Comparison of ENCODE assay signal across 8 cellular contexts in genomic region chr3:177300039-177300833, GRCh38.
DNase-seq lines count a peak whose midpoint lies in the region; ATAC-seq and TF ChIP-seq lines count a peak whose summit lies in the region.

No MANE protein-coding gene starts in this region.

- 52 to 56% methylated on average over 12 of the region's 12 CpGs for WGBS in heart right ventricle, 2 donors
- 44 to 56% (median 46%) methylated on average over 12 of the region's 12 CpGs for WGBS in ovary, 3 donors

- H3K27me3 ChIP-seq in heart right ventricle (no peaks in the 10 kb centered on the region), upper lobe of right lung (no peaks in the 10 kb centered on the region), ovary (no peaks in the 10 kb centered on the region), PC-9 (ENCODE audit: insufficient read depth, low read depth) (no peaks in the 10 kb centered on the region)

- H3K9me3 ChIP-seq in heart right ventricle (no peaks in the 10 kb centered on the region), upper lobe of right lung (no peaks in the 10 kb centered on the region), ovary (no peaks in the 10 kb centered on the region), PC-9 (ENCODE audit: insufficient read depth, low read depth) (0 out of 2 replicates have a peak, but pooled peaks cover 3% of the 10 kb centered on the region)

- no peak overlapping the region for H3K4me2 ChIP-seq in PC-9

- H2AFZ ChIP-seq in PC-9: no peak overlapping the region

- CTCF ChIA-PET in PC-9 (lab: Charles Lee): interaction anchor here (0.6 kb wide), 1 partner anchor 106 kb away, joined by 6 read pairs; no protein-coding TSS in a partner anchor

- peaks cover 0 to 17% (median 9%) of the 10 kb centered on the region in 9 donors for H3K4me1 ChIP-seq in heart right ventricle
- peaks cover 8% of the 10 kb centered on the region for H3K4me1 ChIP-seq in upper lobe of right lung
- no peaks in the 10 kb centered on the region for H3K4me1 ChIP-seq in ovary (ENCODE audit: insufficient read depth)
- peaks cover 10% of the 10 kb centered on the region for H3K4me1 ChIP-seq in PC-9 (replicated peaks; ENCODE audit: insufficient read depth)

- intact Hi-C loops in heart right ventricle (cut with DNase I): no loop called here
- intact Hi-C loops in upper lobe of right lung (cut with DNase I): no loop called here
- intact Hi-C loops in ovary (cut with DNase I): no loop called here
- intact Hi-C loops in PC-9 (cut with micrococcal nuclease; ENCODE audit: unreplicated experiment): no loop called here

- no peaks in the 10 kb centered on the region for H3K9me2 ChIP-seq in PC-9 (ENCODE audit: insufficient read depth)

- DNase-seq in NCI-H510A treated with DMSO at 0.1 percent for 48 hours (lab: John Stamatoyannopoulos, UW) (peak; percentile 79), heart right ventricle (no peak), upper lobe of right lung (no peak), NCI-H2081 treated with DMSO at 0.1 percent for 48 hours (lab: John Stamatoyannopoulos, UW) (no peak), ovary (no peak), PC-9 (no peak)

- H3K36me3 ChIP-seq in heart right ventricle (no peaks in the 10 kb centered on the region), upper lobe of right lung (no peaks in the 10 kb centered on the region), ovary (no peaks in the 10 kb centered on the region), PC-9 (ENCODE audit: low read depth) (no peaks in the 10 kb centered on the region)

- ATAC-seq in HG02759 (IDR thresholded peaks at IDR 0.05; ENCODE audit: unreplicated experiment) (peak; percentile 84), heart right ventricle (peak; percentile 75 to 91 (median 84)), upper lobe of right lung (peak; percentile 96)

- no peak for TF ChIP-seq EP300 in ovary (IDR thresholded peaks at IDR 0.05)

- H3K4me3 ChIP-seq in GM08714 (ENCODE audit: low read length) (peak overlapping the region; percentile 38; the same call in 1 of the 2 replicates), heart right ventricle (no peak overlapping the region), upper lobe of right lung (no peak overlapping the region), ovary (no peak overlapping the region), PC-9 (no peak overlapping the region)

- BruUV-seq in PC-9 (replicated peaks; lab: Mats Ljungman, UMichigan): no TSS peak

- H3F3A ChIP-seq in PC-9 (ENCODE audit: insufficient read depth, low read depth): peaks cover 14% of the 10 kb centered on the region

- TF ChIP-seq POLR2A in ovary (IDR thresholded peaks at IDR 0.05): no peak

- TF ChIP-seq CTCF in heart right ventricle (IDR thresholded peaks at IDR 0.05) (no peak), upper lobe of right lung (IDR thresholded peaks at IDR 0.05) (no peak), ovary (IDR thresholded peaks at IDR 0.05) (no peak), PC-9 (conservative IDR thresholded peaks at IDR 0.05) (no peak)

- H3K79me2 ChIP-seq in PC-9 (ENCODE audit: low read depth): no peaks in the 10 kb centered on the region

- POLR2A ChIA-PET in PC-9 (lab: Charles Lee; ENCODE audit: unreplicated experiment): interaction anchor here (0.6 kb wide), 2 partner anchors 49 to 60 kb away, joined by 5 to 6 read pairs; no protein-coding TSS in a partner anchor

- H3K27ac ChIP-seq in heart right ventricle (peak overlapping the region in 8 of 10 donors; percentile 9 to 81 (median 64)), upper lobe of right lung (no peak overlapping the region), ovary (no peak overlapping the region), PC-9 (no peak overlapping the region)

- no peaks in the 10 kb centered on the region for H4K20me1 ChIP-seq in PC-9 (ENCODE audit: insufficient read depth)

Comparison
In these comparisons a context has a peak if more than half of its experiments do, and no peak if none do; other contexts are left out.
1. H3K27ac ChIP-seq: peak in heart right ventricle (8 of 10); none in upper lobe of right lung (single experiment), ovary (0 of 2) and PC-9 (single experiment).
2. Peak in every context shown above with its lines, with median percentiles within 50 percentile points of each other: ATAC-seq.